ENCODE assay signal across 17 cellular contexts in the genomic region with DNA sequence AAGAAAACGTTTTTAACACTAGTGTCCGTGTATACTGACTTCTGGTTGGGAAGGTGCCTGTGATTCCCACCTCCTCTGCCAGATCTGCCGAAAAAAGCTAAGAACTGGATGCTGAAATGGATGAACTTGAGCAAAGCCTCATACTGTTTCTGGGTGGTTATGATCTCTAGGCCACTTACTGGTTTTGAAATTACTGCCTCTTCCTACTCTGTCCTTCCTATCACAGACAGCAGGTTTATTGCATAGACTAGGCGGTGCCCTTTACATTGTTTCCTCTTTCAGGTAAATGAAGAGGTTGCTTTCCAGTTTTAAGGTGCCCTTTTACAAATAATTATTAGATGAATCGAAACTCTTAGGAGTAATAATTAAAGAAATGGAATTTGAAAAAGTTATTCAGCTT. TPM values are rescaled to one million over a fixed set of nuclear protein-coding genes. Genes with fewer than 3 reads are reported as not detected.
DNase-seq lines count a peak whose midpoint lies in the region; ATAC-seq, FAIRE-seq and TF ChIP-seq lines count a peak whose summit lies in the region.
"Had no signal": no experiment of that assay in that cellular context is flagged by ENCODE, and none has a peak within 500 bp of the region (broad histone marks: within the 10 kb centered on the region; RNA-seq: fewer than 3 reads in every experiment).

No MANE protein-coding gene starts in this region.

- H3K4me1 Mint-ChIP-seq in activated CD8-positive, alpha-beta memory T cell treated with anti-CD3 and anti-CD28 coated beads, Interleukin-2, amount 10 ng/mL, durations not matched to agents 7 days and 5 days = peaks cover 52% of the 10 kb centered on the region
- peaks cover 44% of the 10 kb centered on the region for H3K4me1 Mint-ChIP-seq in activated T-helper 2 cell treated with anti-CD3 and anti-CD28 coated beads, Interferon-gamma antibody, Interleukin-2, Interleukin-4, amounts not matched to agents 10 μg/mL and 5 μg/mL and 100 μg/mL, durations not matched to agents 14 hours and 24 hours and 36 hours (ENCODE audit: low read depth)
- H3K4me1 Mint-ChIP-seq in stimulated activated effector memory CD8-positive, alpha-beta T cell treated with anti-CD3 and anti-CD28 coated beads, Interleukin-12 subunit alpha, Interleukin-12 subunit beta, amount 100 ng/mL, for 72 hours = peaks cover 42% of the 10 kb centered on the region

- peaks cover 6% of the 10 kb centered on the region for H3K36me3 Mint-ChIP-seq in activated CD8-positive, alpha-beta memory T cell treated with anti-CD3 and anti-CD28 coated beads, Interleukin-2, amount 10 ng/mL, durations not matched to agents 7 days and 5 days
- peaks cover 20% of the 10 kb centered on the region for H3K36me3 Mint-ChIP-seq in activated T-helper 2 cell treated with anti-CD3 and anti-CD28 coated beads, Interferon-gamma antibody, Interleukin-2, Interleukin-4, amounts not matched to agents 10 μg/mL and 5 μg/mL and 100 μg/mL, durations not matched to agents 14 hours and 24 hours and 36 hours (ENCODE audit: low read depth)
- H3K36me3 Mint-ChIP-seq in stimulated activated effector memory CD8-positive, alpha-beta T cell treated with anti-CD3 and anti-CD28 coated beads, Interleukin-12 subunit alpha, Interleukin-12 subunit beta, amount 100 ng/mL, for 72 hours = peaks cover 10% of the 10 kb centered on the region

- peak overlapping the region; percentile 50 for H3K4me3 Mint-ChIP-seq in activated CD8-positive, alpha-beta memory T cell treated with anti-CD3 and anti-CD28 coated beads, Interleukin-2, amount 10 ng/mL, durations not matched to agents 7 days and 5 days
- H3K4me3 Mint-ChIP-seq in activated T-helper 2 cell treated with anti-CD3 and anti-CD28 coated beads, Interferon-gamma antibody, Interleukin-2, Interleukin-4, amounts not matched to agents 10 μg/mL and 5 μg/mL and 100 μg/mL, durations not matched to agents 14 hours and 24 hours and 36 hours (ENCODE audit: low read depth) = peak overlapping the region; percentile 1
- H3K4me3 Mint-ChIP-seq in stimulated activated effector memory CD8-positive, alpha-beta T cell treated with anti-CD3 and anti-CD28 coated beads, Interleukin-12 subunit alpha, Interleukin-12 subunit beta, amount 100 ng/mL, for 72 hours = no peak overlapping the region

- TF ChIP-seq POLR2A in GM12891 (IDR thresholded peaks at IDR 0.05; ENCODE audit: low read depth, low read length) = no peak

- ATAC-seq in activated CD8-positive, alpha-beta memory T cell treated with anti-CD3 and anti-CD28 coated beads, Interleukin-2, amount 10 ng/mL, durations not matched to agents 7 days and 5 days = peak; percentile 77
- peak; percentile 73 for ATAC-seq in stimulated activated effector memory CD8-positive, alpha-beta T cell treated with anti-CD3 and anti-CD28 coated beads, Interleukin-12 subunit alpha, Interleukin-12 subunit beta, amount 100 ng/mL, for 72 hours
- ATAC-seq in GM19395 (IDR thresholded peaks at IDR 0.05; ENCODE audit: unreplicated experiment) = no peak
- ATAC-seq: A549, HepG2 had no signal

- CTCF ChIA-PET in activated CD8-positive, alpha-beta memory T cell treated with anti-CD3 and anti-CD28 coated beads, Interleukin-2, amount 10 ng/mL, durations not matched to agents 7 days and 5 days (lab: Charles Lee) = interaction anchor here (0.7 to 13.6 kb wide), 6 partner anchors 6 to 1080 kb away, joined by 3 to 235 read pairs (median 4); no protein-coding TSS in a partner anchor

- peak overlapping the region; percentile 96 for H3K27ac Mint-ChIP-seq in activated CD8-positive, alpha-beta memory T cell treated with anti-CD3 and anti-CD28 coated beads, Interleukin-2, amount 10 ng/mL, durations not matched to agents 7 days and 5 days
- H3K27ac Mint-ChIP-seq in activated T-helper 2 cell treated with anti-CD3 and anti-CD28 coated beads, Interferon-gamma antibody, Interleukin-2, Interleukin-4, amounts not matched to agents 10 μg/mL and 5 μg/mL and 100 μg/mL, durations not matched to agents 14 hours and 24 hours and 36 hours = peak overlapping the region; percentile 53
- peak overlapping the region; percentile 68 for H3K27ac Mint-ChIP-seq in stimulated activated effector memory CD8-positive, alpha-beta T cell treated with anti-CD3 and anti-CD28 coated beads, Interleukin-12 subunit alpha, Interleukin-12 subunit beta, amount 100 ng/mL, for 72 hours

- intact Hi-C loops in activated T-helper 2 cell treated with anti-CD3 and anti-CD28 coated beads, Interferon-gamma antibody, Interleukin-2, Interleukin-4, amounts not matched to agents 10 μg/mL and 5 μg/mL and 100 μg/mL, durations not matched to agents 14 hours and 24 hours and 36 hours (cut with micrococcal nuclease) = no loop called here

- DNase-seq in activated CD8-positive, alpha-beta memory T cell treated with anti-CD3 and anti-CD28 coated beads, Interleukin-2, amount 10 ng/mL, durations not matched to agents 7 days and 5 days = no peak
- no peak for DNase-seq in activated CD8-positive, alpha-beta memory T cell treated with anti-CD3 and anti-CD28 coated beads for 24 hours
- DNase-seq in GM12891 (ENCODE audit: insufficient read length, low spot score) (no peak), SKM-1 treated with dmso at 0.1 percent for 144 hours (lab: John Stamatoyannopoulos, UW; ENCODE audit: unreplicated experiment) (no peak)
- DNase-seq in activated T-helper 2 cell treated with anti-CD3 and anti-CD28 coated beads, Interferon-gamma antibody, Interleukin-2, Interleukin-4, amounts not matched to agents 10 μg/mL and 5 μg/mL and 100 μg/mL, durations not matched to agents 14 hours and 24 hours and 36 hours (ENCODE audit: low spot score) = no peak
- no peak for DNase-seq in stimulated activated effector memory CD8-positive, alpha-beta T cell treated with anti-CD3 and anti-CD28 coated beads, Interleukin-12 subunit alpha, Interleukin-12 subunit beta, amount 100 ng/mL, for 72 hours (ENCODE audit: low spot score in 2 of 2)
- DNase-seq: Calu3, DMS79, MM.1S, NCI-H187 treated with DMSO at 0.1 percent for 48 hours, NCI-H2171 treated with DMSO at 0.1 percent for 48 hours, NCI-H510A treated with DMSO at 0.1 percent for 48 hours, SHP77 treated with DMSO at 0.1 percent for 48 hours had no signal

- FAIRE-seq in GM12891 (lab: Jason Lieb, UNC) = peak; percentile 16
- FAIRE-seq: A549, G401.6, HepG2 had no signal

- no peaks in the 10 kb centered on the region for H3K27me3 Mint-ChIP-seq in activated CD8-positive, alpha-beta memory T cell treated with anti-CD3 and anti-CD28 coated beads, Interleukin-2, amount 10 ng/mL, durations not matched to agents 7 days and 5 days
- no peaks in the 10 kb centered on the region for H3K27me3 Mint-ChIP-seq in activated T-helper 2 cell treated with anti-CD3 and anti-CD28 coated beads, Interferon-gamma antibody, Interleukin-2, Interleukin-4, amounts not matched to agents 10 μg/mL and 5 μg/mL and 100 μg/mL, durations not matched to agents 14 hours and 24 hours and 36 hours (ENCODE audit: low read depth)

- no peaks in the 10 kb centered on the region for H3K9me3 Mint-ChIP-seq in activated CD8-positive, alpha-beta memory T cell treated with anti-CD3 and anti-CD28 coated beads, Interleukin-2, amount 10 ng/mL, durations not matched to agents 7 days and 5 days (ENCODE audit: low read depth)
- H3K9me3 Mint-ChIP-seq in activated T-helper 2 cell treated with anti-CD3 and anti-CD28 coated beads, Interferon-gamma antibody, Interleukin-2, Interleukin-4, amounts not matched to agents 10 μg/mL and 5 μg/mL and 100 μg/mL, durations not matched to agents 14 hours and 24 hours and 36 hours = no peaks in the 10 kb centered on the region
- no peaks in the 10 kb centered on the region for H3K9me3 Mint-ChIP-seq in stimulated activated effector memory CD8-positive, alpha-beta T cell treated with anti-CD3 and anti-CD28 coated beads, Interleukin-12 subunit alpha, Interleukin-12 subunit beta, amount 100 ng/mL, for 72 hours

TF ChIP-seq in GM12891, 5 proteins besides CTCF, POLR2A, EP300 and RAD21:
- TF ChIP-seq TAF1 (IDR thresholded peaks at IDR 0.05; ENCODE audit: low read depth, low read length) (no peak), SPI1 (IDR thresholded peaks at IDR 0.05; ENCODE audit: low read depth, low read length) (no peak), POLR2AphosphoS5 (IDR thresholded peaks at IDR 0.05; ENCODE audit: low read depth, low read length) (no peak), PAX5 (IDR thresholded peaks at IDR 0.05; ENCODE audit: insufficient read depth, low read length, severe bottlenecking) (no peak), POU2F2 (IDR thresholded peaks at IDR 0.05; ENCODE audit: low read depth, low read length) (no peak)

RNA-seq across cellular contexts. Expression of gene PEX14, which starts 27.5 kb away (rescaled TPM):
- total RNA-seq in activated CD8-positive, alpha-beta memory T cell treated with anti-CD3 and anti-CD28 coated beads, Interleukin-2, amount 10 ng/mL, durations not matched to agents 7 days and 5 days = 10 to 100 TPM; 24.4 to 27.5 TPM
- 12.8 TPM for polyA plus RNA-seq in GM12891 (2012; ENCODE audit: low read depth, missing spikeins)
- total RNA-seq in activated T-helper 2 cell treated with anti-CD3 and anti-CD28 coated beads, Interferon-gamma antibody, Interleukin-2, Interleukin-4, amounts not matched to agents 10 μg/mL and 5 μg/mL and 100 μg/mL, durations not matched to agents 14 hours and 24 hours and 36 hours = 23.1 and 25.1 TPM in 2 replicates

RNA-seq across cellular contexts. Expression of gene DFFA, which starts 29.9 kb away (rescaled TPM):
- total RNA-seq in activated CD8-positive, alpha-beta memory T cell treated with anti-CD3 and anti-CD28 coated beads, Interleukin-2, amount 10 ng/mL, durations not matched to agents 7 days and 5 days = 10 to 100 TPM; 40.9 to 45.1 TPM
- polyA plus RNA-seq in GM12891 (2012; ENCODE audit: low read depth, missing spikeins) = 24.8 TPM
- total RNA-seq in activated T-helper 2 cell treated with anti-CD3 and anti-CD28 coated beads, Interferon-gamma antibody, Interleukin-2, Interleukin-4, amounts not matched to agents 10 μg/mL and 5 μg/mL and 100 μg/mL, durations not matched to agents 14 hours and 24 hours and 36 hours = 52.9 and 53.8 TPM in 2 replicates

RNA-seq across cellular contexts. Expression of gene CORT, which starts 52.4 kb away (rescaled TPM):
- total RNA-seq in activated CD8-positive, alpha-beta memory T cell treated with anti-CD3 and anti-CD28 coated beads, Interleukin-2, amount 10 ng/mL, durations not matched to agents 7 days and 5 days = under 1 TPM in 1 of 2 experiments, not detected in 1; 0.73 TPM
- polyA plus RNA-seq in GM12891 (2012; ENCODE audit: low read depth, missing spikeins) = 0.32 TPM
- 0.18 and 0.34 TPM in 2 replicates for total RNA-seq in activated T-helper 2 cell treated with anti-CD3 and anti-CD28 coated beads, Interferon-gamma antibody, Interleukin-2, Interleukin-4, amounts not matched to agents 10 μg/mL and 5 μg/mL and 100 μg/mL, durations not matched to agents 14 hours and 24 hours and 36 hours
- total RNA-seq: Calu3 had no signal
